Comparison of ENCODE assay signal across 12 cellular contexts in the genomic region with DNA sequence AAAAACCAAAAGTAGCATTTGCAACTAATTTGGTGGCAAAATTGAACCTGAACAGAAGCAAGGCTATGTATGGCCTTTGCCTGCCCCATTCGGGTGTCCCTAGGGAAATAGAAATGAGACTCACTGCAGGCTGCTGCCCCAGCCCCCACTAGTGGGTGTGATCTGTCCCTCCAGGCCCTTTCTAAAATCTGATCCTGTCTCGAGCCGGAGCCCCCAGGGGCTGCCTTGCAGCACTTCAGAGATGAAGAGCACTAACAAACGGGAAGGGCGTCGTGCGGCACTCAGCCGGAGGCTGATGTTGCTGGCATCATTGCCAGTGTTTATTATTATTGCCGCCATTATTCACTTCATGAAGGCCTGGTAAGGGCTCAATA. TPM values are rescaled to one million over a fixed set of nuclear protein-coding genes. Genes with fewer than 3 reads are reported as not detected.
A peak's percentile ranks its signal among the peaks of the same experiment; 100 is the strongest.
DNase-seq lines count a peak whose midpoint lies in the region; ATAC-seq and TF ChIP-seq lines count a peak whose summit lies in the region.
"Had no signal": no experiment of that assay in that cellular context is flagged by ENCODE, and none has a peak within 500 bp of the region (broad histone marks: within the 10 kb centered on the region; RNA-seq: fewer than 3 reads in every experiment).

No MANE protein-coding gene starts in this region.

- H3K4me3 ChIP-seq in esophagus muscularis mucosa (no peak overlapping the region), mucosa of descending colon (no peak overlapping the region), body of pancreas (no peak overlapping the region)
- H3K4me3 ChIP-seq: breast epithelium, GM23248 had no signal

- TF ChIP-seq POLR2A in esophagus muscularis mucosa (IDR thresholded peaks at IDR 0.05; ENCODE audit: low read depth) = no peak
- TF ChIP-seq POLR2A in body of pancreas (IDR thresholded peaks at IDR 0.05) = no peak

- intact Hi-C loops in esophagus muscularis mucosa (cut with DNase I) (no loop called here), mucosa of descending colon (cut with DNase I, micrococcal nuclease) (no loop called here), body of pancreas (cut with DNase I) (no loop called here)

- peaks cover 0 to 29% (median 21%) of the 10 kb centered on the region in 4 donors for H3K36me3 ChIP-seq in esophagus muscularis mucosa
- H3K36me3 ChIP-seq in mucosa of descending colon (ENCODE audit: low read depth) = no peaks in the 10 kb centered on the region
- H3K36me3 ChIP-seq in body of pancreas (replicated peaks in 1 of 2; ENCODE audit: insufficient read depth in 1 of 2, low read depth in 2 of 2) = no peaks in the 10 kb centered on the region
- H3K36me3 ChIP-seq: breast epithelium had no signal

- H3K27ac ChIP-seq in esophagus muscularis mucosa (replicated peaks in 1 of 4) = peak overlapping the region in 3 of 4 donors; percentile 8 to 56 (median 39)
- H3K27ac ChIP-seq in body of pancreas = no peak overlapping the region
- H3K27ac ChIP-seq: GM23248 had no signal

- H3K4me3 Mint-ChIP-seq in stimulated activated naive CD8-positive, alpha-beta T cell treated with anti-CD3 and anti-CD28 coated beads, Interleukin-15, Interleukin-2, amounts not matched to agents 100 ng/mL and 50 ng/mL, for 24 hours = peak overlapping the region; percentile 25
- H3K4me3 Mint-ChIP-seq: CD14-positive monocyte had no signal

- DNase-seq in stimulated activated naive CD8-positive, alpha-beta T cell treated with anti-CD3 and anti-CD28 coated beads, Interleukin-15, Interleukin-2, amounts not matched to agents 100 U/mL and 50 U/mL, for 24 hours = no peak
- DNase-seq in NCI-H69 (lab: John Stamatoyannopoulos, UW) (peak; percentile 41), esophagus muscularis mucosa (ENCODE audit: extremely low spot score) (no peak), mucosa of descending colon (no peak), body of pancreas (no peak), HT-29 (ENCODE audit: low spot score) (no peak)
- DNase-seq: activated CD4-positive, CD25-positive, alpha-beta regulatory T cell treated with anti-CD3 and anti-CD28 coated beads, Interleukin-2, amount 50 U/mL, for 72 hours had no signal

- no peaks in the 10 kb centered on the region for H3K9me3 Mint-ChIP-seq in stimulated activated naive CD8-positive, alpha-beta T cell treated with anti-CD3 and anti-CD28 coated beads, Interleukin-15, Interleukin-2, amounts not matched to agents 100 ng/mL and 50 ng/mL, for 24 hours
- H3K9me3 Mint-ChIP-seq: CD14-positive monocyte had no signal

- WGBS in esophagus muscularis mucosa = 33% methylated on average over 9 of the region's 9 CpGs
- 89 to 95% methylated on average over 9 of the region's 9 CpGs for WGBS in body of pancreas, 2 donors

- H3K36me3 Mint-ChIP-seq in stimulated activated naive CD8-positive, alpha-beta T cell treated with anti-CD3 and anti-CD28 coated beads, Interleukin-15, Interleukin-2, amounts not matched to agents 100 ng/mL and 50 ng/mL, for 24 hours (ENCODE audit: low read depth) = peaks cover 82% of the 10 kb centered on the region

- no peaks in the 10 kb centered on the region for H3K9me3 ChIP-seq in esophagus muscularis mucosa
- H3K9me3 ChIP-seq in mucosa of descending colon = no peaks in the 10 kb centered on the region
- H3K9me3 ChIP-seq in body of pancreas = no peaks in the 10 kb centered on the region
- H3K9me3 ChIP-seq: breast epithelium had no signal

- no peak for ATAC-seq in stimulated activated naive CD8-positive, alpha-beta T cell treated with anti-CD3 and anti-CD28 coated beads, Interleukin-15, Interleukin-2, amounts not matched to agents 100 U/mL and 50 U/mL, for 24 hours
- ATAC-seq in mucosa of descending colon (no peak), body of pancreas (no peak), GM19328 (IDR thresholded peaks at IDR 0.05; ENCODE audit: unreplicated experiment) (no peak)

- peak overlapping the region; percentile 82 for H3K27ac Mint-ChIP-seq in stimulated activated naive CD8-positive, alpha-beta T cell treated with anti-CD3 and anti-CD28 coated beads, Interleukin-15, Interleukin-2, amounts not matched to agents 100 ng/mL and 50 ng/mL, for 24 hours

- TF ChIP-seq EP300 in esophagus muscularis mucosa (IDR thresholded peaks at IDR 0.05) = no peak

- H3K4me1 ChIP-seq in esophagus muscularis mucosa (peaks cover 22 to 59% (median 49%) of the 10 kb centered on the region in 4 donors), mucosa of descending colon (ENCODE audit: low read depth) (peaks cover 8% of the 10 kb centered on the region), body of pancreas (no peaks in the 10 kb centered on the region)
- H3K4me1 ChIP-seq: breast epithelium had no signal

- H3K4me1 Mint-ChIP-seq in stimulated activated naive CD8-positive, alpha-beta T cell treated with anti-CD3 and anti-CD28 coated beads, Interleukin-15, Interleukin-2, amounts not matched to agents 100 ng/mL and 50 ng/mL, for 24 hours (ENCODE audit: low read depth) = peaks cover 97% of the 10 kb centered on the region

- H3K27me3 ChIP-seq in esophagus muscularis mucosa (no peaks in the 10 kb centered on the region), body of pancreas (no peaks in the 10 kb centered on the region)
- H3K27me3 ChIP-seq: breast epithelium had no signal

- no peak for TF ChIP-seq CTCF in esophagus muscularis mucosa (IDR thresholded peaks at IDR 0.05)
- no peak for TF ChIP-seq CTCF in mucosa of descending colon (IDR thresholded peaks at IDR 0.05)
- no peak for TF ChIP-seq CTCF in body of pancreas (IDR thresholded peaks at IDR 0.05)

- H3K27me3 Mint-ChIP-seq in stimulated activated naive CD8-positive, alpha-beta T cell treated with anti-CD3 and anti-CD28 coated beads, Interleukin-15, Interleukin-2, amounts not matched to agents 100 ng/mL and 50 ng/mL, for 24 hours = no peaks in the 10 kb centered on the region

RNA-seq across cellular contexts. Expression of a gene that starts 43.2 kb away (rescaled TPM):
- 10 to 100 TPM; 11.0 to 20.6 (median 16.3) TPM for total RNA-seq in esophagus muscularis mucosa
- 10 to 100 TPM; 27.2 to 43.2 (median 29.6) TPM for total RNA-seq in mucosa of descending colon
- total RNA-seq in body of pancreas = 10 to 100 TPM; 11.4 to 13.5 TPM
- 159 and 173 TPM in 2 replicates for total RNA-seq in HT-29 (2014; rRNA removed; shearing (Covaris generic))

Comparison
In these comparisons a context has a peak if more than half of its experiments do, and no peak if none do; other contexts are left out.
1. H3K27ac ChIP-seq: peak in esophagus muscularis mucosa (3 of 4); none in body of pancreas (0 of 4).